21 cellular contexts compared by ENCODE assay signal in the genomic region with DNA sequence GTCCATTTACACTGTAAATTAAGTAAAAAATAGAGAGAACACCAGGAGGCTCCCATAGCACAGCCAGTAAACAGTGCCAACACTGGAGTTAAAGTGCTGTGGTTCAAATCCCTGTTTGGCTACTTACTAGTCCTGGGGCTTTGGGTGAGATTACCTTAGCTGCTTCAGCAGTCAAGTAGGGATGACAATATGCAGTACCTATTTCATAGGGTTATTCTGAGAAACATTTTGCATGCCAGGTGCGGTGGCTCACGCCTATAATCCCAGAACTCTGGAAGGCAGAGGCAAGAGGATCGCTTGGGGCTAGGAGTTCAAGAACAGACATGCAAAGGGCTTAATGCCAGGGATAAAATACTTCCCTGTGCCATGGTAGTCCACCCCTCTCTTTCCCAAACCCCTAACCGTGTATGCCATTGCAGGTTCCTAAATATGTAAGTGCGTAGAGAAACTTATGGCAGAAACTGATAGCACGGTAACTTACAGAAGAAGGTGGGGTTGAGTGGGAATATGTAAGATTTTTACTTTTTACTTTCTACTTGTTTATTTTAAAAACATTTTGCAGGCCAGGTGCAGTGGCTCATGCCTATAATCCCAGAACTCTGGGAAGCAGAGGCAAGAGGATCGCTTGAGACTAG.
DNase-seq lines count a peak whose midpoint lies in the region; ATAC-seq and TF ChIP-seq lines count a peak whose summit lies in the region.
"Had no signal": no experiment of that assay in that cellular context is flagged by ENCODE, and none has a peak within 500 bp of the region (broad histone marks: within the 10 kb centered on the region; RNA-seq: fewer than 3 reads in every experiment).

No MANE protein-coding gene starts in this region.

- BruUV-seq in MCF 10A (replicated peaks; lab: Mats Ljungman, UMichigan) = no TSS peak

- no peaks in the 10 kb centered on the region for H3K36me3 ChIP-seq in subcutaneous abdominal adipose tissue (ENCODE audit: control insufficient read depth in 5 of 5, insufficient read depth in 5 of 5, low read length in 5 of 5)
- H3K36me3 ChIP-seq in body of pancreas (replicated peaks in 1 of 2; ENCODE audit: insufficient read depth in 1 of 2, low read depth in 2 of 2) = no peaks in the 10 kb centered on the region

- peaks cover 15 to 53% (median 32%) of the 10 kb centered on the region in 5 donors for H3K4me1 ChIP-seq in subcutaneous abdominal adipose tissue (ENCODE audit: control insufficient read depth in 5 of 5, insufficient read depth in 5 of 5, low read length in 5 of 5)
- peaks cover 16% of the 10 kb centered on the region for H3K4me1 ChIP-seq in body of pancreas

- H3K9me3 ChIP-seq in subcutaneous abdominal adipose tissue (ENCODE audit: control insufficient read depth in 5 of 5, low read length in 5 of 5) = no peaks in the 10 kb centered on the region
- H3K9me3 ChIP-seq in body of pancreas = no peaks in the 10 kb centered on the region

- no peak overlapping the region for H3K27ac Mint-ChIP-seq in MCF 10A (ENCODE audit: low read depth, unreplicated experiment)

- H3K36me3 Mint-ChIP-seq in MCF 10A (ENCODE audit: insufficient read depth, unreplicated experiment) = no peaks in the 10 kb centered on the region

- no peaks in the 10 kb centered on the region for H3K27me3 ChIP-seq in subcutaneous abdominal adipose tissue (ENCODE audit: control insufficient read depth in 5 of 5, insufficient read depth in 4 of 5, low read length in 5 of 5)
- no peaks in the 10 kb centered on the region for H3K27me3 ChIP-seq in body of pancreas

- peaks cover 22% of the 10 kb centered on the region for H3K4me1 Mint-ChIP-seq in MCF 10A (ENCODE audit: insufficient read depth, unreplicated experiment)

- CTCF ChIA-PET in MCF 10A (lab: Yijun Ruan, JAX) = interaction anchor here (0.9 kb wide), 1 partner anchor 39 kb away, joined by 3 read pairs; no protein-coding TSS in a partner anchor

- peak; percentile 7 for DNase-seq in DMS 273 (lab: John Stamatoyannopoulos, UW; ENCODE audit: unreplicated experiment)
- no peak for DNase-seq in DMS 273 treated with DMSO at 0.1 percent for 48 hours (lab: John Stamatoyannopoulos, UW)
- peak; percentile 59 for DNase-seq in MCF 10A (ENCODE audit: unreplicated experiment)
- no peak for DNase-seq in epithelial cell of prostate (ENCODE audit: low read depth, low spot score)
- DNase-seq in body of pancreas = no peak
- DNase-seq in activated CD4-positive, alpha-beta T cell treated with anti-CD3 and anti-CD28 coated beads for 4 hours = no peak
- DNase-seq: DMS53, GM23248, H7, KBM-7, NCI-H1048, NCI-H1417, NCI-H1694 treated with DMSO at 0.1 percent for 48 hours, NCI-H2081, NCI-H345, NCI-H524 treated with DMSO at 0.1 percent for 48 hours, RPMI8226, SHP77 treated with DMSO at 0.1 percent for 48 hours had no signal

- POLR2A ChIA-PET in MCF 10A (lab: Yijun Ruan, JAX) = interaction anchor here (0.6 to 1.2 kb wide), 3 partner anchors 16 to 113 kb away, joined by 3 read pairs; no protein-coding TSS in a partner anchor

- H3K9me3 Mint-ChIP-seq in MCF 10A (ENCODE audit: unreplicated experiment) = no peaks in the 10 kb centered on the region

- H3K4me3 Mint-ChIP-seq in MCF 10A (ENCODE audit: unreplicated experiment) = no peak overlapping the region

- H3K27ac ChIP-seq in epithelial cell of prostate (peak overlapping the region; percentile 32), subcutaneous abdominal adipose tissue (ENCODE audit: low read depth, low read length) (peak overlapping the region; percentile 68), body of pancreas (no peak overlapping the region)
- H3K27ac ChIP-seq: 22Rv1, GM23248 had no signal

- 87 to 90% methylated on average over 7 of the region's 7 CpGs for WGBS in body of pancreas, 2 donors

- intact Hi-C loops in MCF 10A (cut with micrococcal nuclease) (no loop called here), body of pancreas (cut with DNase I) (no loop called here)

- TF ChIP-seq CTCF in MCF 10A (IDR thresholded peaks at IDR 0.05; ENCODE audit: unreplicated experiment) = no peak
- no peak for TF ChIP-seq CTCF in body of pancreas (IDR thresholded peaks at IDR 0.05)

- TF ChIP-seq POLR2A in body of pancreas (IDR thresholded peaks at IDR 0.05) = no peak

- ATAC-seq in body of pancreas = no peak
- no peak for ATAC-seq in HG02588 (IDR thresholded peaks at IDR 0.05; ENCODE audit: unreplicated experiment)

- no peak overlapping the region for H3K9ac ChIP-seq in subcutaneous abdominal adipose tissue (ENCODE audit: low read length in 5 of 5)
- H3K9ac ChIP-seq: GM23248 had no signal

- H3K4me3 ChIP-seq in subcutaneous abdominal adipose tissue (ENCODE audit: low read depth in 1 of 5, low read length in 5 of 5) (no peak overlapping the region), body of pancreas (no peak overlapping the region)
- H3K4me3 ChIP-seq: GM23248 had no signal

- H3K27me3 Mint-ChIP-seq in MCF 10A (ENCODE audit: insufficient read depth, unreplicated experiment) = no peaks in the 10 kb centered on the region

Comparison
In these comparisons a context has a peak if more than half of its experiments do, and no peak if none do; other contexts are left out.
1. DNase-seq: peak in DMS 273 (single experiment) and MCF 10A (single experiment); none in DMS 273 treated with DMSO at 0.1 percent for 48 hours (single experiment), epithelial cell of prostate (single experiment), body of pancreas (0 of 4) and activated CD4-positive, alpha-beta T cell treated with anti-CD3 and anti-CD28 coated beads for 4 hours (0 of 2).
2. H3K27ac ChIP-seq: peak in epithelial cell of prostate (single experiment) and subcutaneous abdominal adipose tissue (single experiment); none in body of pancreas (0 of 4).